Comparison of ENCODE assay signal across 19 cellular contexts in genomic region chr3:72950801-72951200, GRCh38. TPM values are rescaled to one million over a fixed set of nuclear protein-coding genes. Genes with fewer than 3 reads are reported as not detected.
DNase-seq lines count a peak whose midpoint lies in the region; ATAC-seq and TF ChIP-seq lines count a peak whose summit lies in the region.
"Had no signal": no experiment of that assay in that cellular context is flagged by ENCODE, and none has a peak within 500 bp of the region (broad histone marks: within the 10 kb centered on the region; RNA-seq: fewer than 3 reads in every experiment).

No MANE protein-coding gene starts in this region.

- H3K4me1 Mint-ChIP-seq in activated CD8-positive, alpha-beta memory T cell treated with anti-CD3 and anti-CD28 coated beads, Interleukin-2, amount 10 ng/mL, durations not matched to agents 7 days and 5 days, result peaks cover 25% of the 10 kb centered on the region

- H3K4me1 ChIP-seq in tibial nerve, result peaks cover 0 to 37% (median 10%) of the 10 kb centered on the region in 4 donors
- peaks cover 10% of the 10 kb centered on the region for H3K4me1 ChIP-seq in testis

- H3K27me3 Mint-ChIP-seq in activated CD8-positive, alpha-beta memory T cell treated with anti-CD3 and anti-CD28 coated beads, Interleukin-2, amount 10 ng/mL, durations not matched to agents 7 days and 5 days, result peaks cover 3% of the 10 kb centered on the region
- H3K27me3 Mint-ChIP-seq: activated naive CD4-positive, alpha-beta T cell treated with anti-CD3 and anti-CD28 coated beads, Interleukin-2, amount 50 U/mL, for 24 hours had no signal

- H3K27me3 ChIP-seq in tibial nerve, result no peaks in the 10 kb centered on the region
- H3K27me3 ChIP-seq in testis, result no peaks in the 10 kb centered on the region
- H3K27me3 ChIP-seq: transverse colon had no signal

- TF ChIP-seq CTCF in tibial nerve (IDR thresholded peaks at IDR 0.05), result no peak
- no peak for TF ChIP-seq CTCF in testis (IDR thresholded peaks at IDR 0.05)

- H3K27ac ChIP-seq in tibial nerve, result peak overlapping the region in 3 of 4 donors; percentile 42 to 97 (median 93)
- H3K27ac ChIP-seq in testis, result no peak overlapping the region
- H3K27ac ChIP-seq: transverse colon had no signal

- H3K4me3 Mint-ChIP-seq in activated CD8-positive, alpha-beta memory T cell treated with anti-CD3 and anti-CD28 coated beads, Interleukin-2, amount 10 ng/mL, durations not matched to agents 7 days and 5 days, result no peak overlapping the region
- H3K4me3 Mint-ChIP-seq: activated naive CD4-positive, alpha-beta T cell treated with anti-CD3 and anti-CD28 coated beads, Interleukin-2, amount 50 U/mL, for 24 hours; B cell had no signal

- WGBS in tibial nerve, 2 donors, result 36 to 39% methylated on average over 4 of the region's 4 CpGs
- 66 to 71% methylated on average over 4 of the region's 4 CpGs for WGBS in testis, 2 donors

- H3K4me3 ChIP-seq in tibial nerve (no peak overlapping the region), testis (no peak overlapping the region)
- H3K4me3 ChIP-seq: lung, transverse colon had no signal

- TF ChIP-seq EP300 in tibial nerve (IDR thresholded peaks at IDR 0.05), result no peak

- H3K9me3 ChIP-seq in tibial nerve (no peaks in the 10 kb centered on the region), testis (no peaks in the 10 kb centered on the region)
- H3K9me3 ChIP-seq: transverse colon had no signal

- CTCF ChIA-PET in activated CD8-positive, alpha-beta memory T cell treated with anti-CD3 and anti-CD28 coated beads, Interleukin-2, amount 10 ng/mL, durations not matched to agents 7 days and 5 days (lab: Charles Lee), result interaction anchor here (1.1 kb wide), 1 partner anchor 105 kb away, joined by 5 read pairs; no protein-coding TSS in a partner anchor

- H3K36me3 ChIP-seq in tibial nerve, result no peaks in the 10 kb centered on the region
- no peaks in the 10 kb centered on the region for H3K36me3 ChIP-seq in testis (ENCODE audit: low read depth, missing control alignments)
- H3K36me3 ChIP-seq: transverse colon had no signal

- no peak for ATAC-seq in activated CD8-positive, alpha-beta memory T cell treated with anti-CD3 and anti-CD28 coated beads, Interleukin-2, amount 10 ng/mL, durations not matched to agents 7 days and 5 days
- ATAC-seq in HG02610 (IDR thresholded peaks at IDR 0.05; ENCODE audit: unreplicated experiment), result no peak
- ATAC-seq: HCT116 had no signal

- intact Hi-C loops in testis (cut with DNase I; ENCODE audit: low total_unique reads), result no loop called here

- no peaks in the 10 kb centered on the region for H3K36me3 Mint-ChIP-seq in activated CD8-positive, alpha-beta memory T cell treated with anti-CD3 and anti-CD28 coated beads, Interleukin-2, amount 10 ng/mL, durations not matched to agents 7 days and 5 days
- H3K36me3 Mint-ChIP-seq: activated naive CD4-positive, alpha-beta T cell treated with anti-CD3 and anti-CD28 coated beads, Interleukin-2, amount 50 U/mL, for 24 hours had no signal

- H3K9me3 Mint-ChIP-seq in activated CD8-positive, alpha-beta memory T cell treated with anti-CD3 and anti-CD28 coated beads, Interleukin-2, amount 10 ng/mL, durations not matched to agents 7 days and 5 days (ENCODE audit: low read depth), result no peaks in the 10 kb centered on the region
- H3K9me3 Mint-ChIP-seq: activated naive CD4-positive, alpha-beta T cell treated with anti-CD3 and anti-CD28 coated beads, Interleukin-2, amount 50 U/mL, for 24 hours had no signal

- no peak overlapping the region for H3K27ac Mint-ChIP-seq in activated CD8-positive, alpha-beta memory T cell treated with anti-CD3 and anti-CD28 coated beads, Interleukin-2, amount 10 ng/mL, durations not matched to agents 7 days and 5 days
- H3K27ac Mint-ChIP-seq: activated naive CD4-positive, alpha-beta T cell treated with anti-CD3 and anti-CD28 coated beads, Interleukin-2, amount 50 U/mL, for 24 hours; B cell had no signal

- DNase-seq in activated CD8-positive, alpha-beta memory T cell treated with anti-CD3 and anti-CD28 coated beads, Interleukin-2, amount 50 U/mL, for 48 hours, result peak; percentile 39
- DNase-seq in activated CD8-positive, alpha-beta memory T cell treated with anti-CD3 and anti-CD28 coated beads, Interleukin-2, amount 10 ng/mL, durations not matched to agents 7 days and 5 days, result no peak
- peak; percentile 84 for DNase-seq in NCI-H526 treated with DMSO at 0.1 percent for 48 hours (lab: John Stamatoyannopoulos, UW)
- peak; percentile 65 for DNase-seq in inferior parietal cortex (ENCODE audit: extremely low spot score)
- DNase-seq in tibial nerve (ENCODE audit: low spot score in 2 of 2), result no peak
- DNase-seq in testis, result no peak
- DNase-seq in KG1 (lab: John Stamatoyannopoulos, UW), result no peak
- DNase-seq: activated CD4-positive, alpha-beta T cell treated with anti-CD3 and anti-CD28 coated beads for 1 hour; foreskin fibroblast; Kasumi-1; NCI-H187; Right ventricle myocardium superior; stimulated activated CD4-positive, alpha-beta T cell treated with anti-CD3 and anti-CD28 coated beads, Interleukin-4, amount 100 ng/mL, for 1 hour; transverse colon had no signal

- TF ChIP-seq POLR2A in tibial nerve (IDR thresholded peaks at IDR 0.05), result no peak
- no peak for TF ChIP-seq POLR2A in testis (IDR thresholded peaks at IDR 0.05)

RNA-seq across cellular contexts. Expression of gene PPP4R2, which starts 45.8 kb away (rescaled TPM):
- total RNA-seq in activated CD8-positive, alpha-beta memory T cell treated with anti-CD3 and anti-CD28 coated beads, Interleukin-2, amount 10 ng/mL, durations not matched to agents 7 days and 5 days, result 100 to 1,000 TPM in 1 of 2 experiments, 10 to 100 TPM in 1; 76.0 to 118 TPM
- 100 to 1,000 TPM in 1 of 4 donors, 10 to 100 TPM in 3; 72.9 to 134 (median 80.6) TPM for total RNA-seq in tibial nerve
- total RNA-seq in testis, result 10 to 100 TPM; 67.7 to 68.2 TPM
- 38.1 TPM for polyA plus RNA-seq in testis (ENCODE audit: insufficient read depth, low read depth, low replicate concordance)

Comparison
In these comparisons a context has a peak if more than half of its experiments do, and no peak if none do; other contexts are left out.
1. DNase-seq: peak in activated CD8-positive, alpha-beta memory T cell treated with anti-CD3 and anti-CD28 coated beads, Interleukin-2, amount 50 U/mL, for 48 hours (single experiment), NCI-H526 treated with DMSO at 0.1 percent for 48 hours (single experiment) and inferior parietal cortex (single experiment); none in activated CD8-positive, alpha-beta memory T cell treated with anti-CD3 and anti-CD28 coated beads, Interleukin-2, amount 10 ng/mL, durations not matched to agents 7 days and 5 days (single experiment), tibial nerve (0 of 2), testis (single experiment) and KG1 (single experiment).
2. H3K27ac ChIP-seq: peak in tibial nerve (3 of 4); none in testis (0 of 2).